1 cellular context compared by ENCODE assay signal in genomic region chr20:38685853-38686473, GRCh38.
TF ChIP-seq lines count a peak whose summit lies in the region.

No MANE protein-coding gene starts in this region.

TF ChIP-seq in HepG2, 621 proteins besides CTCF, POLR2A, EP300 and RAD21 (continued from another document and continues in another):
- TF ChIP-seq ZNF407 (CRISPR knock-in tag; IDR thresholded peaks at IDR 0.05; ENCODE audit: not compliant biosample characterization) = no peak
- TF ChIP-seq CEBPZ (IDR thresholded peaks at IDR 0.05; ENCODE audit: low read length) = no peak
- TF ChIP-seq E2F1 (CRISPR knock-in tag; IDR thresholded peaks at IDR 0.05) = peak; percentile 86
- TF ChIP-seq KDM5A (IDR thresholded peaks at IDR 0.05; ENCODE audit: borderline replicate concordance, low read length) = no peak
- TF ChIP-seq ZNF256 (CRISPR knock-in tag; conservative IDR thresholded peaks at IDR 0.05) = peak; percentile 97
- TF ChIP-seq ZNF263 (CRISPR knock-in tag; IDR thresholded peaks at IDR 0.05) = peak; percentile 77; the same call in 1 of the 2 replicates
- no peak for TF ChIP-seq YY1 (IDR thresholded peaks at IDR 0.05; ENCODE audit: insufficient read depth, insufficient replicate concordance, low read depth, low read length)
- TF ChIP-seq ZNF878 (CRISPR knock-in tag; IDR thresholded peaks at IDR 0.05) = peak; percentile 69; the same call in 1 of the 2 replicates
- TF ChIP-seq ATF1 (CRISPR knock-in tag; IDR thresholded peaks at IDR 0.05) = 0 out of 2 replicates have a peak, but pooled peaks have one; percentile 15
- TF ChIP-seq ATF6 (CRISPR knock-in tag; conservative IDR thresholded peaks at IDR 0.05) = peak; percentile 99
- no peak for TF ChIP-seq CCAR2 (optimal IDR thresholded peaks at IDR 0.05; ENCODE audit: low read depth, low read length)
- no peak; the same call in 1 of the 2 replicates for TF ChIP-seq ZFP82 (CRISPR knock-in tag; IDR thresholded peaks at IDR 0.05; ENCODE audit: borderline replicate concordance)
- no peak for TF ChIP-seq SRSF1 (optimal IDR thresholded peaks at IDR 0.05; ENCODE audit: low read depth, low read length)
- TF ChIP-seq THAP11 (CRISPR knock-in tag; IDR thresholded peaks at IDR 0.05) = peak; percentile 80
- TF ChIP-seq ZNF776 (CRISPR knock-in tag; IDR thresholded peaks at IDR 0.05) = no peak; the same call in 1 of the 2 replicates
- peak; percentile 86 for TF ChIP-seq ZHX1 (CRISPR knock-in tag; IDR thresholded peaks at IDR 0.05; ENCODE audit: low read depth)
- no peak for TF ChIP-seq PBX2 (CRISPR knock-in tag; IDR thresholded peaks at IDR 0.05)
- 0 out of 2 replicates have a peak, but pooled peaks have one; percentile 18 for TF ChIP-seq MLX (CRISPR knock-in tag; IDR thresholded peaks at IDR 0.05)
- TF ChIP-seq MIXL1 (CRISPR knock-in tag; IDR thresholded peaks at IDR 0.05) = peak; percentile 100
- no peak for TF ChIP-seq ZNF513 (CRISPR knock-in tag; conservative IDR thresholded peaks at IDR 0.05)
- no peak for TF ChIP-seq SKI (IDR thresholded peaks at IDR 0.05; ENCODE audit: partially characterized antibody)
- peak; percentile 89; the same call in 1 of the 2 replicates for TF ChIP-seq ZKSCAN8 (CRISPR knock-in tag; IDR thresholded peaks at IDR 0.05; ENCODE audit: borderline replicate concordance)
- no peak for TF ChIP-seq FOXP1 (IDR thresholded peaks at IDR 0.05)
- peak; percentile 45; the same call in 1 of the 2 replicates for TF ChIP-seq FOXP1 (CRISPR knock-in tag; IDR thresholded peaks at IDR 0.05)
- TF ChIP-seq ZFAT (CRISPR knock-in tag; conservative IDR thresholded peaks at IDR 0.05) = peak; percentile 86
- peak; percentile 83; the same call in 1 of the 2 replicates for TF ChIP-seq ZNF724P (CRISPR knock-in tag; IDR thresholded peaks at IDR 0.05; ENCODE audit: borderline replicate concordance)
- no peak for TF ChIP-seq UBTF (CRISPR knock-in tag; IDR thresholded peaks at IDR 0.05)
- TF ChIP-seq ZNF34 (CRISPR knock-in tag; IDR thresholded peaks at IDR 0.05; ENCODE audit: borderline replicate concordance) = 0 out of 2 replicates have a peak, but pooled peaks have one; percentile 76
- TF ChIP-seq PCBP2 (optimal IDR thresholded peaks at IDR 0.05; ENCODE audit: low read depth, low read length, poor library complexity, severe bottlenecking) = no peak
- TF ChIP-seq ZNF446 (CRISPR knock-in tag; IDR thresholded peaks at IDR 0.05) = peak; percentile 97
- TF ChIP-seq ZNF501 (CRISPR knock-in tag; IDR thresholded peaks at IDR 0.05) = peak; percentile 70
- TF ChIP-seq NR2F1 (CRISPR knock-in tag; IDR thresholded peaks at IDR 0.05) = peak in 1 of 2 experiments; percentile 23; a peak in 1 of 4 replicates
